2 cellular contexts compared by ENCODE assay signal in the genomic region with DNA sequence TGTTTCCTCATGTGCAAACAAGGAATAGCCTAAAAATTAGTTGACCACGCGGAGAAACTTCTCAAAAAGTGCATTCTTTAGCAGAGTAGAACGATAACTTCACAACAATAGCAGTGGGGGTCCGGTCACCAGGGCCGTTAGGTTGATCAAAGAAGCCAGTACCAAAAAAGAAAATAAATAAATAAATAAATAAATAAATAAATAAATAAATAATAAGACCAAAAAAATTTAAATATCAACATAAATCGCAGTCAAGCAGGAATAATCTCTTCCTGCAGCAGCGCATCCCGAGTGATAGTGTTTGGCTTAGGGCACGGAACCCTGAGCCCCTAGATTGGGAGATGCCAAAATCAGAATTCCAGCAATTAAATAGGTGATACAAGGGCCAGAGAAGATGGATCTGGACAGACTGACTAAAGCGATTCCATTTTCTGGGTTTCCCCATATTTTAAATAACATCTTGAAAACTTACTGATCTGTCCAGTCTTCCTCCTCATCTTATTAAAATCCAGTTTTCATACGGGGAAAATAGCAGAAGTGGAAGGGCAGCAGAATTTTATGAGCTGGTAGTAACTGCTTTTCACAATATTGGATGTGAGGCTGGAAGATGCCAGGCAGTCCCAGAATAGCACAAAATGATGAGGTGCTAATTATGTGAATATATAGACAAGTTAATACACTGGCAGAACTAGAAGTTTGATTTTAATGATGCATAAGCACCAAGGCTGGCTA.
TF ChIP-seq lines count a peak whose summit lies in the region.

No MANE protein-coding gene starts in this region.

TF ChIP-seq in HEK293, 187 proteins besides CTCF, POLR2A, EP300 and RAD21 (continues in another document):
- no peak for TF ChIP-seq PRDM10 (tag by site-specific recombination; IDR thresholded peaks at IDR 0.05)
- no peak for TF ChIP-seq ZNF175 (tag by site-specific recombination; IDR thresholded peaks at IDR 0.05)
- TF ChIP-seq SP3 (tag by site-specific recombination; IDR thresholded peaks at IDR 0.05): peak; percentile 11; the same call in 1 of the 2 replicates
- no peak for TF ChIP-seq GLIS2 (tag by site-specific recombination; IDR thresholded peaks at IDR 0.05)
- peak; percentile 92 for TF ChIP-seq ZNF202 (tag by site-specific recombination; IDR thresholded peaks at IDR 0.05; ENCODE audit: borderline replicate concordance)
- TF ChIP-seq GFI1B (tag by site-specific recombination; IDR thresholded peaks at IDR 0.05): peak; percentile 61; the same call in 1 of the 2 replicates
- TF ChIP-seq ZNF302 (tag by site-specific recombination; IDR thresholded peaks at IDR 0.05; ENCODE audit: low read depth): no peak
- no peak for TF ChIP-seq ZNF112 (tag by site-specific recombination; IDR thresholded peaks at IDR 0.05)
- TF ChIP-seq ZNF518A (tag by site-specific recombination; conservative IDR thresholded peaks at IDR 0.05; ENCODE audit: low read depth): peak; percentile 96
- TF ChIP-seq ZNF521 (tag by site-specific recombination; IDR thresholded peaks at IDR 0.05): no peak
- TF ChIP-seq ZSCAN4 (tag by site-specific recombination; IDR thresholded peaks at IDR 0.05): no peak
- TF ChIP-seq, protein P1, sequence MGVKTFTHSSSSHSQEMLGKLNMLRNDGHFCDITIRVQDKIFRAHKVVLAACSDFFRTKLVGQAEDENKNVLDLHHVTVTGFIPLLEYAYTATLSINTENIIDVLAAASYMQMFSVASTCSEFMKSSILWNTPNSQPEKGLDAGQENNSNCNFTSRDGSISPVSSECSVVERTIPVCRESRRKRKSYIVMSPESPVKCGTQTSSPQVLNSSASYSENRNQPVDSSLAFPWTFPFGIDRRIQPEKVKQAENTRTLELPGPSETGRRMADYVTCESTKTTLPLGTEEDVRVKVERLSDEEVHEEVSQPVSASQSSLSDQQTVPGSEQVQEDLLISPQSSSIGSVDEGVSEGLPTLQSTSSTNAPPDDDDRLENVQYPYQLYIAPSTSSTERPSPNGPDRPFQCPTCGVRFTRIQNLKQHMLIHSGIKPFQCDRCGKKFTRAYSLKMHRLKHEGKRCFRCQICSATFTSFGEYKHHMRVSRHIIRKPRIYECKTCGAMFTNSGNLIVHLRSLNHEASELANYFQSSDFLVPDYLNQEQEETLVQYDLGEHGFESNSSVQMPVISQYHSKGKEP (tag by site-specific recombination; IDR thresholded peaks at IDR 0.05): no peak

TF ChIP-seq in H1, 55 proteins besides CTCF, POLR2A, EP300 and RAD21:
- TF ChIP-seq CBX8 (IDR thresholded peaks at IDR 0.05; ENCODE audit: borderline replicate concordance, low read depth, low read length) (peak; percentile 79; the same call in 1 of the 2 replicates), ASH2L (IDR thresholded peaks at IDR 0.05; ENCODE audit: low read length) (no peak)
